ENCODE assay signal across 1 cellular context in the genomic region with DNA sequence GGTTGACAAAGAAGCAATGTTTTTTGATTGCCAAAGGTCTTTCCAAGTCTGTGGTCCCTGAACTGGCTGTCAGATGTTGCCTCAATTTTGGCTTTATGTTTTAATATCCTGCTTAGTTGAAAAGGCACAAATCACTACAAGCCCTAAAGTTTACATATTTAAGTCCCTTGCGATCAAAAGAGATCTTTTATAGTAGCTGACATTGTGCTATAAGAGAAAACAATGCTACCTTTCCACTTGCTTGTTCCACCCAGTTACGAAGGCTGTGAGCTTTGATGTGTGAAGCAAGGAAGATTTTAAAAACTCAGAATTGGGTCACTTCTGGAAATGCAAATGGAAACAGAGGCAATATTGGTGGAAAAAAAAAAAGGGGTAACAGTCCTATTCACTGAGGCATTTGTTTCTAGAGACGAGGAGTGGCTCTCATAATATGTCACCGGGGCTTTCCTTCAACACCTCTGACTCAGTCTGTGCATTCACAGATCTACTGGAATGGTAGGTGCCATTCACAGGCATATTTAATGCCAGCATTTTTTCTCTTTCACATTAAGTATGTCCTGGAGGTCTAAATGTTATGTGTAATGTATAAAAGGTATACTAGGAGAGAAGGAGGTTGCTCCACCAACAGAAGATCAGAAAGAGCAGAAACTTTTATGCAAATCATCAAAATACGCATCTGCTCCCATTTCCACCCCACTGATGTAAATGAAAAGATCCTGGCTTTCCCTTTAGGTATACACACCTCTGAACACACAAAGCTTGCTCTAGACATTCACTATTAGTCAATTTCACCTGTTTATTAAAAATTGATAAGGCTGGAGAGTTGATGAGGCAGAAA.
TF ChIP-seq lines count a peak whose summit lies in the region.

No MANE protein-coding gene starts in this region.

TF ChIP-seq in GM12878, 131 proteins besides CTCF, POLR2A, EP300 and RAD21 (continued from another document):
- TF ChIP-seq, protein P1, sequence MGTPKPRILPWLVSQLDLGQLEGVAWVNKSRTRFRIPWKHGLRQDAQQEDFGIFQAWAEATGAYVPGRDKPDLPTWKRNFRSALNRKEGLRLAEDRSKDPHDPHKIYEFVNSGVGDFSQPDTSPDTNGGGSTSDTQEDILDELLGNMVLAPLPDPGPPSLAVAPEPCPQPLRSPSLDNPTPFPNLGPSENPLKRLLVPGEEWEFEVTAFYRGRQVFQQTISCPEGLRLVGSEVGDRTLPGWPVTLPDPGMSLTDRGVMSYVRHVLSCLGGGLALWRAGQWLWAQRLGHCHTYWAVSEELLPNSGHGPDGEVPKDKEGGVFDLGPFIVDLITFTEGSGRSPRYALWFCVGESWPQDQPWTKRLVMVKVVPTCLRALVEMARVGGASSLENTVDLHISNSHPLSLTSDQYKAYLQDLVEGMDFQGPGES (IDR thresholded peaks at IDR 0.05): no peak
- TF ChIP-seq CBX3 (IDR thresholded peaks at IDR 0.05; ENCODE audit: borderline replicate concordance, low read depth) (no peak), IRF4 (IDR thresholded peaks at IDR 0.05; ENCODE audit: low read depth, low read length) (0 out of 2 replicates have a peak, but pooled peaks have one; percentile 57), RELA (IDR thresholded peaks at IDR 0.05; ENCODE audit: borderline replicate concordance, partially characterized antibody) (peak; percentile 39), BRCA1 (IDR thresholded peaks at IDR 0.05; ENCODE audit: low read depth, low read length) (no peak), RUNX3 (IDR thresholded peaks at IDR 0.05; ENCODE audit: low read length) (no peak), MTA2 (IDR thresholded peaks at IDR 0.05; ENCODE audit: low read depth) (peak; percentile 42; the same call in 1 of the 2 replicates), CHD4 (IDR thresholded peaks at IDR 0.05) (no peak), IKZF2 (IDR thresholded peaks at IDR 0.05) (peak in 1 of 2 experiments; percentile 61; a peak in 3 of 4 replicates), ZNF622 (IDR thresholded peaks at IDR 0.05) (no peak), BHLHE40 (IDR thresholded peaks at IDR 0.05; ENCODE audit: borderline replicate concordance in 1 of 2, low read depth in 2 of 2, low read length in 1 of 2) (0 out of 4 replicates have a peak, but pooled peaks of 1 of the 2 experiments have one; percentile 17), MYC (IDR thresholded peaks at IDR 0.05; ENCODE audit: insufficient read depth, insufficient read length, insufficient replicate concordance, low read length, severe bottlenecking) (no peak), POU2F2 (IDR thresholded peaks at IDR 0.05; ENCODE audit: borderline replicate concordance, low read depth, low read length) (peak; percentile 7; the same call in 1 of the 3 replicates), EED (IDR thresholded peaks at IDR 0.05; ENCODE audit: low read depth) (peak; percentile 65), WRNIP1 (IDR thresholded peaks at IDR 0.05; ENCODE audit: borderline replicate concordance, low read depth, low read length) (no peak), TCF12 (IDR thresholded peaks at IDR 0.05; ENCODE audit: low read depth, low read length) (no peak), JUNB (IDR thresholded peaks at IDR 0.05) (peak; percentile 81), SMC3 (IDR thresholded peaks at IDR 0.05; ENCODE audit: borderline replicate concordance, low read length) (no peak), DPF2 (IDR thresholded peaks at IDR 0.05) (peak; percentile 62; the same call in 1 of the 2 replicates), ZNF384 (IDR thresholded peaks at IDR 0.05; ENCODE audit: borderline replicate concordance, low read depth, low read length) (peak; percentile 75), SMARCA5 (IDR thresholded peaks at IDR 0.05) (0 out of 2 replicates have a peak, but pooled peaks have one; percentile 36), ATF7 (IDR thresholded peaks at IDR 0.05; ENCODE audit: low read depth) (peak; percentile 63; the same call in 1 of the 2 replicates), ESRRA (IDR thresholded peaks at IDR 0.05; ENCODE audit: low read length) (no peak), POLR2AphosphoS5 (IDR thresholded peaks at IDR 0.05; ENCODE audit: low read length) (no peak), NRF1 (conservative IDR thresholded peaks at IDR 0.05; ENCODE audit: low read depth, low read length) (no peak), IKZF1 (conservative IDR thresholded peaks at IDR 0.05) (peak; percentile 64), SP1 (IDR thresholded peaks at IDR 0.05; ENCODE audit: low read depth, low read length) (peak; percentile 18)
- TF ChIP-seq, protein P2, sequence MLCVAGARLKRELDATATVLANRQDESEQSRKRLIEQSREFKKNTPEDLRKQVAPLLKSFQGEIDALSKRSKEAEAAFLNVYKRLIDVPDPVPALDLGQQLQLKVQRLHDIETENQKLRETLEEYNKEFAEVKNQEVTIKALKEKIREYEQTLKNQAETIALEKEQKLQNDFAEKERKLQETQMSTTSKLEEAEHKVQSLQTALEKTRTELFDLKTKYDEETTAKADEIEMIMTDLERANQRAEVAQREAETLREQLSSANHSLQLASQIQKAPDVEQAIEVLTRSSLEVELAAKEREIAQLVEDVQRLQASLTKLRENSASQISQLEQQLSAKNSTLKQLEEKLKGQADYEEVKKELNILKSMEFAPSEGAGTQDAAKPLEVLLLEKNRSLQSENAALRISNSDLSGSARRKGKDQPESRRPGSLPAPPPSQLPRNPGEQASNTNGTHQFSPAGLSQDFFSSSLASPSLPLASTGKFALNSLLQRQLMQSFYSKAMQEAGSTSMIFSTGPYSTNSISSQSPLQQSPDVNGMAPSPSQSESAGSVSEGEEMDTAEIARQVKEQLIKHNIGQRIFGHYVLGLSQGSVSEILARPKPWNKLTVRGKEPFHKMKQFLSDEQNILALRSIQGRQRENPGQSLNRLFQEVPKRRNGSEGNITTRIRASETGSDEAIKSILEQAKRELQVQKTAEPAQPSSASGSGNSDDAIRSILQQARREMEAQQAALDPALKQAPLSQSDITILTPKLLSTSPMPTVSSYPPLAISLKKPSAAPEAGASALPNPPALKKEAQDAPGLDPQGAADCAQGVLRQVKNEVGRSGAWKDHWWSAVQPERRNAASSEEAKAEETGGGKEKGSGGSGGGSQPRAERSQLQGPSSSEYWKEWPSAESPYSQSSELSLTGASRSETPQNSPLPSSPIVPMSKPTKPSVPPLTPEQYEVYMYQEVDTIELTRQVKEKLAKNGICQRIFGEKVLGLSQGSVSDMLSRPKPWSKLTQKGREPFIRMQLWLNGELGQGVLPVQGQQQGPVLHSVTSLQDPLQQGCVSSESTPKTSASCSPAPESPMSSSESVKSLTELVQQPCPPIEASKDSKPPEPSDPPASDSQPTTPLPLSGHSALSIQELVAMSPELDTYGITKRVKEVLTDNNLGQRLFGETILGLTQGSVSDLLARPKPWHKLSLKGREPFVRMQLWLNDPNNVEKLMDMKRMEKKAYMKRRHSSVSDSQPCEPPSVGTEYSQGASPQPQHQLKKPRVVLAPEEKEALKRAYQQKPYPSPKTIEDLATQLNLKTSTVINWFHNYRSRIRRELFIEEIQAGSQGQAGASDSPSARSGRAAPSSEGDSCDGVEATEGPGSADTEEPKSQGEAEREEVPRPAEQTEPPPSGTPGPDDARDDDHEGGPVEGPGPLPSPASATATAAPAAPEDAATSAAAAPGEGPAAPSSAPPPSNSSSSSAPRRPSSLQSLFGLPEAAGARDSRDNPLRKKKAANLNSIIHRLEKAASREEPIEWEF (IDR thresholded peaks at IDR 0.05; ENCODE audit: insufficient replicate concordance, low read depth, low read length): peak; percentile 63
- TF ChIP-seq, protein P3, sequence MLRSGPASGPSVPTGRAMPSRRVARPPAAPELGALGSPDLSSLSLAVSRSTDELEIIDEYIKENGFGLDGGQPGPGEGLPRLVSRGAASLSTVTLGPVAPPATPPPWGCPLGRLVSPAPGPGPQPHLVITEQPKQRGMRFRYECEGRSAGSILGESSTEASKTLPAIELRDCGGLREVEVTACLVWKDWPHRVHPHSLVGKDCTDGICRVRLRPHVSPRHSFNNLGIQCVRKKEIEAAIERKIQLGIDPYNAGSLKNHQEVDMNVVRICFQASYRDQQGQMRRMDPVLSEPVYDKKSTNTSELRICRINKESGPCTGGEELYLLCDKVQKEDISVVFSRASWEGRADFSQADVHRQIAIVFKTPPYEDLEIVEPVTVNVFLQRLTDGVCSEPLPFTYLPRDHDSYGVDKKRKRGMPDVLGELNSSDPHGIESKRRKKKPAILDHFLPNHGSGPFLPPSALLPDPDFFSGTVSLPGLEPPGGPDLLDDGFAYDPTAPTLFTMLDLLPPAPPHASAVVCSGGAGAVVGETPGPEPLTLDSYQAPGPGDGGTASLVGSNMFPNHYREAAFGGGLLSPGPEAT (IDR thresholded peaks at IDR 0.05; ENCODE audit: low read depth): peak; percentile 96
- TF ChIP-seq, protein P4, sequence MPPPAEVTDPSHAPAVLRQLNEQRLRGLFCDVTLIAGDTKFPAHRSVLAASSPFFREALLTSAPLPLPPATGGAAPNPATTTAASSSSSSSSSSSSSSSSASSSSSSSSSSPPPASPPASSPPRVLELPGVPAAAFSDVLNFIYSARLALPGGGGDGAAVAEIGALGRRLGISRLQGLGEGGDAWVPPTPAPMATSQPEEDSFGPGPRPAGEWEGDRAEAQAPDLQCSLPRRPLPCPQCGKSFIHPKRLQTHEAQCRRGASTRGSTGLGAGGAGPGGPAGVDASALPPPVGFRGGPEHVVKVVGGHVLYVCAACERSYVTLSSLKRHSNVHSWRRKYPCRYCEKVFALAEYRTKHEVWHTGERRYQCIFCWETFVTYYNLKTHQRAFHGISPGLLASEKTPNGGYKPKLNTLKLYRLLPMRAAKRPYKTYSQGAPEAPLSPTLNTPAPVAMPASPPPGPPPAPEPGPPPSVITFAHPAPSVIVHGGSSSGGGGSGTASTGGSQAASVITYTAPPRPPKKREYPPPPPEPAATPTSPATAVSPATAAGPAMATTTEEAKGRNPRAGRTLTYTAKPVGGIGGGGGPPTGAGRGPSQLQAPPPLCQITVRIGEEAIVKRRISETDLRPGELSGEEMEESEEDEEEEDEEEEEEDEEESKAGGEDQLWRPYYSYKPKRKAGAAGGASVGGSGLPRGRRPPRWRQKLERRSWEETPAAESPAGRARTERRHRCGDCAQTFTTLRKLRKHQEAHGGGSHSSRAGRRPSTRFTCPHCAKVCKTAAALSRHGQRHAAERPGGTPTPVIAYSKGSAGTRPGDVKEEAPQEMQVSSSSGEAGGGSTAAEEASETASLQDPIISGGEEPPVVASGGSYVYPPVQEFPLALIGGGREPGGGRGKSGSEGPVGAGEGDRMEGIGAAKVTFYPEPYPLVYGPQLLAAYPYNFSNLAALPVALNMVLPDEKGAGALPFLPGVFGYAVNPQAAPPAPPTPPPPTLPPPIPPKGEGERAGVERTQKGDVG (CRISPR knock-in tag; IDR thresholded peaks at IDR 0.05): no peak
- TF ChIP-seq, protein P5, sequence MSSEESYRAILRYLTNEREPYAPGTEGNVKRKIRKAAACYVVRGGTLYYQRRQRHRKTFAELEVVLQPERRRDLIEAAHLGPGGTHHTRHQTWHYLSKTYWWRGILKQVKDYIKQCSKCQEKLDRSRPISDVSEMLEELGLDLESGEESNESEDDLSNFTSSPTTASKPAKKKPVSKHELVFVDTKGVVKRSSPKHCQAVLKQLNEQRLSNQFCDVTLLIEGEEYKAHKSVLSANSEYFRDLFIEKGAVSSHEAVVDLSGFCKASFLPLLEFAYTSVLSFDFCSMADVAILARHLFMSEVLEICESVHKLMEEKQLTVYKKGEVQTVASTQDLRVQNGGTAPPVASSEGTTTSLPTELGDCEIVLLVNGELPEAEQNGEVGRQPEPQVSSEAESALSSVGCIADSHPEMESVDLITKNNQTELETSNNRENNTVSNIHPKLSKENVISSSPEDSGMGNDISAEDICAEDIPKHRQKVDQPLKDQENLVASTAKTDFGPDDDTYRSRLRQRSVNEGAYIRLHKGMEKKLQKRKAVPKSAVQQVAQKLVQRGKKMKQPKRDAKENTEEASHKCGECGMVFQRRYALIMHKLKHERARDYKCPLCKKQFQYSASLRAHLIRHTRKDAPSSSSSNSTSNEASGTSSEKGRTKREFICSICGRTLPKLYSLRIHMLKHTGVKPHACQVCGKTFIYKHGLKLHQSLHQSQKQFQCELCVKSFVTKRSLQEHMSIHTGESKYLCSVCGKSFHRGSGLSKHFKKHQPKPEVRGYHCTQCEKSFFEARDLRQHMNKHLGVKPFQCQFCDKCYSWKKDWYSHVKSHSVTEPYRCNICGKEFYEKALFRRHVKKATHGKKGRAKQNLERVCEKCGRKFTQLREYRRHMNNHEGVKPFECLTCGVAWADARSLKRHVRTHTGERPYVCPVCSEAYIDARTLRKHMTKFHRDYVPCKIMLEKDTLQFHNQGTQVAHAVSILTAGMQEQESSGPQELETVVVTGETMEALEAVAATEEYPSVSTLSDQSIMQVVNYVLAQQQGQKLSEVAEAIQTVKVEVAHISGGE (CRISPR knock-in tag; IDR thresholded peaks at IDR 0.05): no peak
- TF ChIP-seq, protein P6, sequence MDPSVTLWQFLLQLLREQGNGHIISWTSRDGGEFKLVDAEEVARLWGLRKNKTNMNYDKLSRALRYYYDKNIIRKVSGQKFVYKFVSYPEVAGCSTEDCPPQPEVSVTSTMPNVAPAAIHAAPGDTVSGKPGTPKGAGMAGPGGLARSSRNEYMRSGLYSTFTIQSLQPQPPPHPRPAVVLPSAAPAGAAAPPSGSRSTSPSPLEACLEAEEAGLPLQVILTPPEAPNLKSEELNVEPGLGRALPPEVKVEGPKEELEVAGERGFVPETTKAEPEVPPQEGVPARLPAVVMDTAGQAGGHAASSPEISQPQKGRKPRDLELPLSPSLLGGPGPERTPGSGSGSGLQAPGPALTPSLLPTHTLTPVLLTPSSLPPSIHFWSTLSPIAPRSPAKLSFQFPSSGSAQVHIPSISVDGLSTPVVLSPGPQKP (IDR thresholded peaks at IDR 0.05; ENCODE audit: low read depth, low read length): no peak
- TF ChIP-seq, protein P7, sequence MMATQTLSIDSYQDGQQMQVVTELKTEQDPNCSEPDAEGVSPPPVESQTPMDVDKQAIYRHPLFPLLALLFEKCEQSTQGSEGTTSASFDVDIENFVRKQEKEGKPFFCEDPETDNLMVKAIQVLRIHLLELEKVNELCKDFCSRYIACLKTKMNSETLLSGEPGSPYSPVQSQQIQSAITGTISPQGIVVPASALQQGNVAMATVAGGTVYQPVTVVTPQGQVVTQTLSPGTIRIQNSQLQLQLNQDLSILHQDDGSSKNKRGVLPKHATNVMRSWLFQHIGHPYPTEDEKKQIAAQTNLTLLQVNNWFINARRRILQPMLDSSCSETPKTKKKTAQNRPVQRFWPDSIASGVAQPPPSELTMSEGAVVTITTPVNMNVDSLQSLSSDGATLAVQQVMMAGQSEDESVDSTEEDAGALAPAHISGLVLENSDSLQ (IDR thresholded peaks at IDR 0.05): peak; percentile 57
- TF ChIP-seq, protein P8, sequence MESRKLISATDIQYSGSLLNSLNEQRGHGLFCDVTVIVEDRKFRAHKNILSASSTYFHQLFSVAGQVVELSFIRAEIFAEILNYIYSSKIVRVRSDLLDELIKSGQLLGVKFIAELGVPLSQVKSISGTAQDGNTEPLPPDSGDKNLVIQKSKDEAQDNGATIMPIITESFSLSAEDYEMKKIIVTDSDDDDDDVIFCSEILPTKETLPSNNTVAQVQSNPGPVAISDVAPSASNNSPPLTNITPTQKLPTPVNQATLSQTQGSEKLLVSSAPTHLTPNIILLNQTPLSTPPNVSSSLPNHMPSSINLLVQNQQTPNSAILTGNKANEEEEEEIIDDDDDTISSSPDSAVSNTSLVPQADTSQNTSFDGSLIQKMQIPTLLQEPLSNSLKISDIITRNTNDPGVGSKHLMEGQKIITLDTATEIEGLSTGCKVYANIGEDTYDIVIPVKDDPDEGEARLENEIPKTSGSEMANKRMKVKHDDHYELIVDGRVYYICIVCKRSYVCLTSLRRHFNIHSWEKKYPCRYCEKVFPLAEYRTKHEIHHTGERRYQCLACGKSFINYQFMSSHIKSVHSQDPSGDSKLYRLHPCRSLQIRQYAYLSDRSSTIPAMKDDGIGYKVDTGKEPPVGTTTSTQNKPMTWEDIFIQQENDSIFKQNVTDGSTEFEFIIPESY (IDR thresholded peaks at IDR 0.05): no peak
